In genomic region chr4:128812360-128812958, GRCh38 we compare ENCODE assay signal across 1 cellular context.
A peak's percentile ranks its signal among the peaks of the same experiment; 100 is the strongest.
TF ChIP-seq lines count a peak whose summit lies in the region.

No MANE protein-coding gene starts in this region.

TF ChIP-seq in K562, 482 proteins besides CTCF, POLR2A, EP300 and RAD21 (continued from another document):
- TF ChIP-seq IRF1 (CRISPR knock-in tag; IDR thresholded peaks at IDR 0.05; ENCODE audit: borderline replicate concordance) (no peak), SRSF3 (IDR thresholded peaks at IDR 0.05; ENCODE audit: insufficient read depth, low read length) (0 out of 2 replicates have a peak, but pooled peaks have one; percentile 54), HBP1 (CRISPR knock-in tag; IDR thresholded peaks at IDR 0.05) (no peak), CREM (IDR thresholded peaks at IDR 0.05; ENCODE audit: low read depth) (peak; percentile 56), REST (CRISPR knock-in tag; IDR thresholded peaks at IDR 0.05; ENCODE audit: low read depth) (no peak), CHD1 (IDR thresholded peaks at IDR 0.05; ENCODE audit: low read length) (peak; percentile 33), NR4A1 (CRISPR knock-in tag; IDR thresholded peaks at IDR 0.05) (no peak), NR4A1 (tag; IDR thresholded peaks at IDR 0.05) (0 out of 2 replicates have a peak, but pooled peaks have one; percentile 19), SOX6 (IDR thresholded peaks at IDR 0.05) (0 out of 2 replicates have a peak, but pooled peaks have one; percentile 24), HDAC1 (IDR thresholded peaks at IDR 0.05) (0 out of 4 replicates have a peak, but pooled peaks of 1 of the 2 experiments have one; percentile 15), ATF1 (CRISPR knock-in tag; IDR thresholded peaks at IDR 0.05) (no peak), ATF1 (tag; IDR thresholded peaks at IDR 0.05) (peak; percentile 61; the same call in 1 of the 2 replicates), ZNF23 (CRISPR knock-in tag; IDR thresholded peaks at IDR 0.05) (no peak), L3MBTL2 (IDR thresholded peaks at IDR 0.05) (peak; percentile 61), RUNX1 (IDR thresholded peaks at IDR 0.05; ENCODE audit: low read depth) (0 out of 2 replicates have a peak, but pooled peaks have one; percentile 17), TRIM28 (IDR thresholded peaks at IDR 0.05) (no peak), ATF7 (IDR thresholded peaks at IDR 0.05) (peak; percentile 52; the same call in 1 of the 2 replicates), THAP7 (CRISPR knock-in tag; IDR thresholded peaks at IDR 0.05) (no peak), TEAD2 (tag; IDR thresholded peaks at IDR 0.05) (no peak), CEBPG (CRISPR knock-in tag; IDR thresholded peaks at IDR 0.05) (no peak), CEBPG (tag; conservative IDR thresholded peaks at IDR 0.05 in 1 of 2, IDR thresholded peaks at IDR 0.05 in 1 of 2) (peak in 1 of 2 experiments; percentile 24; a peak in 1 of 4 replicates), HMGXB4 (CRISPR knock-in tag; IDR thresholded peaks at IDR 0.05) (0 out of 2 replicates have a peak, but pooled peaks have one; percentile 15), ZFX (CRISPR knock-in tag; IDR thresholded peaks at IDR 0.05) (peak; percentile 68; the same call in 1 of the 2 replicates), NFIX (CRISPR knock-in tag; IDR thresholded peaks at IDR 0.05; ENCODE audit: low read depth) (no peak), E2F1 (CRISPR knock-in tag; IDR thresholded peaks at IDR 0.05) (peak; percentile 37; the same call in 1 of the 2 replicates), GATAD2B (IDR thresholded peaks at IDR 0.05; ENCODE audit: borderline replicate concordance) (peak; percentile 87; the same call in 1 of the 2 replicates), SIN3A (IDR thresholded peaks at IDR 0.05; ENCODE audit: borderline replicate concordance in 2 of 2, control insufficient read depth in 1 of 2, low read depth in 2 of 2, low read length in 2 of 2) (peak; percentile 43 to 52; a peak in 1 of 4 replicates), PCBP2 (IDR thresholded peaks at IDR 0.05; ENCODE audit: low read depth, low read length, poor library complexity, severe bottlenecking) (peak; percentile 14), ZNF584 (CRISPR knock-in tag; IDR thresholded peaks at IDR 0.05; ENCODE audit: low read depth) (0 out of 2 replicates have a peak, but pooled peaks have one; percentile 17), FOXM1 (IDR thresholded peaks at IDR 0.05; ENCODE audit: low read depth) (peak; percentile 77), FOXM1 (CRISPR knock-in tag; IDR thresholded peaks at IDR 0.05; ENCODE audit: low read depth) (no peak), NONO (IDR thresholded peaks at IDR 0.05; ENCODE audit: low read depth in 2 of 2, low read length in 1 of 2) (peak in 1 of 2 experiments; percentile 89; a peak in 1 of 4 replicates), CBX1 (IDR thresholded peaks at IDR 0.05; ENCODE audit: low read depth) (peak; percentile 28; the same call in 1 of the 2 replicates)
